ENCODE assay signal across 26 cellular contexts in the genomic region with DNA sequence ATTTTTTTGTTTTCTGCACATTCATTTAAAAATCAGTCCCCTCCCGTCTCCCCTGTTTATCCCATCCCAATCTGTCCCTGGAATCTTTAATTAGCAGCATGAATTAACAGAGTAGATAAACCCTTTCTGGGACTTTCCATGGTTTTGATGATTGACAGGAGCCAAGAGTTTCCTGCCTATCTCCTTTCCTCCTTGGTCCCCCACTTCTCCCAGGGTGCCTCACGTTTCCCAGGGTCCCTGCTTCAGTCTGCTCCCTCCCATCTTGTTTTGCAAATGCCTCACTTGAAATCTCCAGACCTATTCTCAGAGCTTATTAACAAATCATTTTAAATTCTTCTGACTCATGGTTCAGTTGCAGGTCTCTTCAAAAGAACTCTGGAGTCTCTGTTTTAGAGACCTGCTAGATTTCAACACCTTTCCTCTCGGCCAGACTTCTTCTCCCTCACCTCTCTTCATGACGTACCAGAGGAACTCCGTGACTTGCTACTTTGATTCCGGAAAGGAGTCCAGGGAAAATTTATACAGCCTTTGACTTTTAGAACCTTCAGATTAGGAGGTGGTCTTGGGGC.
DNase-seq lines count a peak whose midpoint lies in the region; ATAC-seq and TF ChIP-seq lines count a peak whose summit lies in the region.
"Had no signal": no experiment of that assay in that cellular context is flagged by ENCODE, and none has a peak within 500 bp of the region (broad histone marks: within the 10 kb centered on the region; RNA-seq: fewer than 3 reads in every experiment).

No MANE protein-coding gene starts in this region.

- H3K23ac ChIP-seq in mesenchymal stem cell (ENCODE audit: low read length in 2 of 2): no peak overlapping the region

- no peak for TF ChIP-seq CTCF in upper lobe of right lung (IDR thresholded peaks at IDR 0.05)

- H3K18ac ChIP-seq in mesenchymal stem cell (ENCODE audit: low read depth in 1 of 2, low read length in 2 of 2): no peak overlapping the region

- H3K4me3 Mint-ChIP-seq in activated naive CD4-positive, alpha-beta T cell treated with anti-CD3 and anti-CD28 coated beads, Interleukin-2, amount 50 U/mL, for 24 hours: no peak overlapping the region
- H3K4me3 Mint-ChIP-seq in activated naive CD4-positive, alpha-beta T cell treated with anti-CD3 and anti-CD28 coated beads, Interleukin-2, amount 10 ng/mL, durations not matched to agents 7 days and 5 days: no peak overlapping the region
- H3K4me3 Mint-ChIP-seq: activated CD4-positive, alpha-beta T cell treated with anti-CD3 and anti-CD28 coated beads, Interleukin-2, amount 10 ng/mL, durations not matched to agents 24 days and 14 days; activated T-cell treated with anti-CD3 and anti-CD28 coated beads, Interleukin-2, amount 50 U/mL, for 4 hours; CD14-positive monocyte; natural killer cell; T-helper 2 cell treated with Interferon-gamma antibody and Interleukin-4, amounts not matched to agents 5 μg/mL and 100 μg/mL, for 36 hours had no signal

- H4K91ac ChIP-seq in mesenchymal stem cell (ENCODE audit: low read length): no peak overlapping the region

- WGBS in mesenchymal stem cell: 86% methylated on average over 6 of the region's 6 CpGs

- no peak overlapping the region for H3K4me2 ChIP-seq in mesenchymal stem cell (ENCODE audit: low read length, poor library complexity, severe bottlenecking)

- intact Hi-C loops in upper lobe of right lung (cut with DNase I): no loop called here

- H4K8ac ChIP-seq in mesenchymal stem cell (ENCODE audit: low read length): no peak overlapping the region

- peak overlapping the region; percentile 82 for H3K27ac Mint-ChIP-seq in activated naive CD4-positive, alpha-beta T cell treated with anti-CD3 and anti-CD28 coated beads, Interleukin-2, amount 50 U/mL, for 24 hours
- no peak overlapping the region for H3K27ac Mint-ChIP-seq in activated naive CD4-positive, alpha-beta T cell treated with anti-CD3 and anti-CD28 coated beads, Interleukin-2, amount 10 ng/mL, durations not matched to agents 7 days and 5 days
- H3K27ac Mint-ChIP-seq: activated CD4-positive, alpha-beta T cell treated with anti-CD3 and anti-CD28 coated beads, Interleukin-2, amount 10 ng/mL, durations not matched to agents 24 days and 14 days; CD14-positive monocyte; natural killer cell; T-helper 2 cell treated with Interferon-gamma antibody and Interleukin-4, amounts not matched to agents 5 μg/mL and 100 μg/mL, for 36 hours had no signal

- H2AK5ac ChIP-seq in mesenchymal stem cell (ENCODE audit: low read length, severe bottlenecking): peak overlapping the region; percentile 14

- H3K9me3 Mint-ChIP-seq in activated naive CD4-positive, alpha-beta T cell treated with anti-CD3 and anti-CD28 coated beads, Interleukin-2, amount 50 U/mL, for 24 hours: no peaks in the 10 kb centered on the region
- H3K9me3 Mint-ChIP-seq in activated naive CD4-positive, alpha-beta T cell treated with anti-CD3 and anti-CD28 coated beads, Interleukin-2, amount 10 ng/mL, durations not matched to agents 7 days and 5 days: peaks cover 3% of the 10 kb centered on the region
- H3K9me3 Mint-ChIP-seq: activated CD4-positive, alpha-beta T cell treated with anti-CD3 and anti-CD28 coated beads, Interleukin-2, amount 10 ng/mL, durations not matched to agents 24 days and 14 days; activated T-cell treated with anti-CD3 and anti-CD28 coated beads, Interleukin-2, amount 50 U/mL, for 4 hours; CD14-positive monocyte; natural killer cell; T-helper 2 cell treated with Interferon-gamma antibody and Interleukin-4, amounts not matched to agents 5 μg/mL and 100 μg/mL, for 36 hours had no signal

- H3K27me3 Mint-ChIP-seq in activated naive CD4-positive, alpha-beta T cell treated with anti-CD3 and anti-CD28 coated beads, Interleukin-2, amount 50 U/mL, for 24 hours: no peaks in the 10 kb centered on the region
- H3K27me3 Mint-ChIP-seq in activated naive CD4-positive, alpha-beta T cell treated with anti-CD3 and anti-CD28 coated beads, Interleukin-2, amount 10 ng/mL, durations not matched to agents 7 days and 5 days: no peaks in the 10 kb centered on the region
- H3K27me3 Mint-ChIP-seq: activated CD4-positive, alpha-beta T cell treated with anti-CD3 and anti-CD28 coated beads, Interleukin-2, amount 10 ng/mL, durations not matched to agents 24 days and 14 days had no signal

- peaks cover 29% of the 10 kb centered on the region for H3K4me1 Mint-ChIP-seq in activated naive CD4-positive, alpha-beta T cell treated with anti-CD3 and anti-CD28 coated beads, Interleukin-2, amount 50 U/mL, for 24 hours
- peaks cover 55% of the 10 kb centered on the region for H3K4me1 Mint-ChIP-seq in activated naive CD4-positive, alpha-beta T cell treated with anti-CD3 and anti-CD28 coated beads, Interleukin-2, amount 10 ng/mL, durations not matched to agents 7 days and 5 days

- H3K9ac ChIP-seq in mesenchymal stem cell (ENCODE audit: low read length): no peak overlapping the region

- H2BK120ac ChIP-seq in mesenchymal stem cell (ENCODE audit: low read depth, low read length): no peak overlapping the region

- H3K79me1 ChIP-seq in mesenchymal stem cell (replicated peaks; ENCODE audit: low read length, poor library complexity, severe bottlenecking): no peaks in the 10 kb centered on the region

- peaks cover 4% of the 10 kb centered on the region for H3K4me1 ChIP-seq in mesenchymal stem cell (ENCODE audit: control insufficient read depth, insufficient read depth, low read depth, low read length)
- H3K4me1 ChIP-seq in upper lobe of right lung: peaks cover 20% of the 10 kb centered on the region

- H2AFZ ChIP-seq in mesenchymal stem cell (ENCODE audit: low read depth, low read length): no peak overlapping the region

- no peak overlapping the region for H3K4ac ChIP-seq in mesenchymal stem cell (ENCODE audit: low read depth in 1 of 2, low read length in 2 of 2)

- no peak overlapping the region for H2BK15ac ChIP-seq in mesenchymal stem cell (ENCODE audit: low read depth, poor library complexity, severe bottlenecking)

- no peak overlapping the region for H3K14ac ChIP-seq in mesenchymal stem cell (ENCODE audit: low read length in 2 of 2)

- peaks cover 21% of the 10 kb centered on the region for H3K36me3 Mint-ChIP-seq in activated naive CD4-positive, alpha-beta T cell treated with anti-CD3 and anti-CD28 coated beads, Interleukin-2, amount 50 U/mL, for 24 hours
- peaks cover 46% of the 10 kb centered on the region for H3K36me3 Mint-ChIP-seq in activated naive CD4-positive, alpha-beta T cell treated with anti-CD3 and anti-CD28 coated beads, Interleukin-2, amount 10 ng/mL, durations not matched to agents 7 days and 5 days

- no peak for DNase-seq in activated naive CD4-positive, alpha-beta T cell treated with anti-CD3 and anti-CD28 coated beads, Interleukin-2, amount 10 ng/mL, durations not matched to agents 7 days and 5 days
- DNase-seq in caudate nucleus (lab: John Stamatoyannopoulos, UW) (no peak), mesenchymal stem cell (no peak), upper lobe of right lung (peak; percentile 57), NCI-H510A treated with DMSO at 0.1 percent for 48 hours (lab: John Stamatoyannopoulos, UW) (no peak), KG1 (lab: John Stamatoyannopoulos, UW) (no peak), NCI-H1105 treated with DMSO at 0.1 percent for 48 hours (lab: John Stamatoyannopoulos, UW) (no peak)
- DNase-seq: activated CD4-positive, alpha-beta T cell treated with anti-CD3 and anti-CD28 coated beads, Interleukin-2, amount 10 ng/mL, durations not matched to agents 24 days and 14 days; activated naive CD4-positive, alpha-beta T cell treated with anti-CD3 and anti-CD28 coated beads, Interleukin-2, amount 50 U/mL, for 16 hours; activated T-cell treated with anti-CD3 and anti-CD28 coated beads, Interleukin-2, amount 50 U/mL, for 4 hours; aorta; glutamatergic neuron; HCEC 1CT; left ventricle myocardium superior; natural killer cell; NCI-H1694; NCI-H774; occipital lobe; psoas muscle; SIG-M5; sigmoid colon; stimulated activated CD4-positive, alpha-beta T cell treated with anti-CD3 and anti-CD28 coated beads, Interleukin-12 subunit alpha, Interleukin-12 subunit beta, amount 100 ng/mL, for 4 hours; stimulated activated CD4-positive, alpha-beta T cell treated with anti-CD3 and anti-CD28 coated beads, Interleukin-2, amount 100 ng/mL, for 48 hours had no signal

- H2BK12ac ChIP-seq in mesenchymal stem cell (ENCODE audit: low read length in 2 of 2): no peak overlapping the region

- H3K36me3 ChIP-seq in mesenchymal stem cell (ENCODE audit: control insufficient read depth in 1 of 2, insufficient read depth in 2 of 2, low read depth in 1 of 2, low read length in 2 of 2) (no peaks in the 10 kb centered on the region), upper lobe of right lung (peaks cover 4% of the 10 kb centered on the region)

- CTCF ChIA-PET in activated naive CD4-positive, alpha-beta T cell treated with anti-CD3 and anti-CD28 coated beads, Interleukin-2, amount 10 ng/mL, durations not matched to agents 7 days and 5 days (lab: Charles Lee): interaction anchor here (1.0 kb wide), 1 partner anchor 159 kb away, joined by 3 read pairs; no protein-coding TSS in a partner anchor

- no peak overlapping the region for H2BK5ac ChIP-seq in mesenchymal stem cell (ENCODE audit: low read depth, low read length, poor library complexity, severe bottlenecking)

- H3K27me3 ChIP-seq in mesenchymal stem cell (ENCODE audit: control insufficient read depth in 1 of 2, insufficient read depth in 1 of 2, low read length in 2 of 2): no peaks in the 10 kb centered on the region
- no peaks in the 10 kb centered on the region for H3K27me3 ChIP-seq in upper lobe of right lung
- H3K27me3 ChIP-seq: sigmoid colon had no signal

- peak; percentile 39 for ATAC-seq in upper lobe of right lung
- ATAC-seq: activated T-cell treated with anti-CD3 and anti-CD28 coated beads, Interleukin-2, amount 50 U/mL, for 4 hours; left ventricle myocardium superior; natural killer cell had no signal

- H3K9me3 ChIP-seq in mesenchymal stem cell (ENCODE audit: control insufficient read depth, low read length): no peaks in the 10 kb centered on the region
- no peaks in the 10 kb centered on the region for H3K9me3 ChIP-seq in upper lobe of right lung
- H3K9me3 ChIP-seq: psoas muscle, sigmoid colon had no signal

- no peak overlapping the region for H3K4me3 ChIP-seq in mesenchymal stem cell (ENCODE audit: insufficient read depth in 1 of 2, low read depth in 1 of 2, low read length in 2 of 2)
- no peak overlapping the region for H3K4me3 ChIP-seq in upper lobe of right lung
- H3K4me3 ChIP-seq: psoas muscle, sigmoid colon had no signal

- peak overlapping the region; percentile 85 for H3K27ac ChIP-seq in caudate nucleus (ENCODE audit: low read depth, low read length)
- no peak overlapping the region for H3K27ac ChIP-seq in mesenchymal stem cell (ENCODE audit: low read length, poor library complexity, severe bottlenecking)
- H3K27ac ChIP-seq in upper lobe of right lung: peak overlapping the region; percentile 67
- H3K27ac ChIP-seq: psoas muscle, sigmoid colon had no signal
